14 cellular contexts compared by ENCODE assay signal in the genomic region with DNA sequence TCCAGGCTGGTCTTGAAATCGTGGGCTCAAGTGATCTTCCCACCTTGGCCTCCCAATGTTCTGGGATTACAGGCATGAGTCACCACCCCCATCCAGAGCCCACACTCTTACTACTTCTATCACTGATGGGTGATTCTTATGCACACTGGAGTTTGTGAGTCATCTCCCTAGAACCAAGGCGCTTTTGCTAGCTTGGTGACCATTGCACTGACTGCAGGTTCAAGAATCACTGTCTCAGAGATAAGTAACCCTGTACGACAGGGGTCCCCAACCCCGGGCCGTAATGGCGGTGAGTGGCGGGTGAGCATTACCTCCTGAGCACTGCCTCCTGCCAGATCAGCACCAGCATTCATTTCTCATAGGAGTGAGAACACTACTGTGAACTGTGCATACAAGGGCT.
DNase-seq lines count a peak whose midpoint lies in the region; ATAC-seq and TF ChIP-seq lines count a peak whose summit lies in the region.
"Had no signal": no experiment of that assay in that cellular context is flagged by ENCODE, and none has a peak within 500 bp of the region (broad histone marks: within the 10 kb centered on the region; RNA-seq: fewer than 3 reads in every experiment).

No MANE protein-coding gene starts in this region.

- ATAC-seq in activated T-cell treated with anti-CD3 and anti-CD28 coated beads, Interleukin-2, amount 50 U/mL, for 72 hours (replicated peaks in 1 of 2), result peak; percentile 58 to 70
- ATAC-seq in HG03439 (IDR thresholded peaks at IDR 0.05; ENCODE audit: unreplicated experiment) (no peak), GM21360 (IDR thresholded peaks at IDR 0.05; ENCODE audit: unreplicated experiment) (no peak)

- CTCF ChIA-PET in HEK293 (lab: Yijun Ruan, JAX), result interaction anchor here (1.3 kb wide), 1 partner anchor 11 kb away, joined by 3 read pairs; no protein-coding TSS in a partner anchor

- TF ChIP-seq CTCF in HEK293 (tag by site-specific recombination; IDR thresholded peaks at IDR 0.05) (no peak), adrenal gland (IDR thresholded peaks at IDR 0.05) (no peak)

- H3K36me3 ChIP-seq in HEK293 (ENCODE audit: control insufficient read depth in 2 of 2, insufficient read depth in 1 of 2, low read length in 2 of 2) (no peaks in the 10 kb centered on the region), adrenal gland (replicated peaks in 1 of 2) (no peaks in the 10 kb centered on the region)

- in situ Hi-C loops in ACHN (cut with HindIII; ENCODE audit: low pct_ligation_motif_present, low pct_unique_long_range_greater_than_20kb, low sequenced_read_pairs), result no loop called here

- no peaks in the 10 kb centered on the region for H3K36me3 Mint-ChIP-seq in activated T-cell treated with anti-CD3 and anti-CD28 coated beads, Interleukin-2, amount 50 U/mL, for 72 hours (ENCODE audit: insufficient read depth in 2 of 2)

- H3K4me1 Mint-ChIP-seq in activated T-cell treated with anti-CD3 and anti-CD28 coated beads, Interleukin-2, amount 50 U/mL, for 72 hours (ENCODE audit: low read depth), result no peaks in the 10 kb centered on the region
- H3K4me1 Mint-ChIP-seq: nephron had no signal

- H3K9me3 Mint-ChIP-seq in activated T-cell treated with anti-CD3 and anti-CD28 coated beads, Interleukin-2, amount 50 U/mL, for 72 hours, result no peaks in the 10 kb centered on the region
- H3K9me3 Mint-ChIP-seq: central memory CD8-positive, alpha-beta T cell; nephron had no signal

- no peaks in the 10 kb centered on the region for H3K27me3 Mint-ChIP-seq in activated T-cell treated with anti-CD3 and anti-CD28 coated beads, Interleukin-2, amount 50 U/mL, for 72 hours (ENCODE audit: low read depth)
- H3K27me3 Mint-ChIP-seq: central memory CD8-positive, alpha-beta T cell had no signal

- H3K27me3 ChIP-seq in adrenal gland, result no peaks in the 10 kb centered on the region

- DNase-seq in ACHN, result peak; percentile 14
- DNase-seq in activated T-cell treated with anti-CD3 and anti-CD28 coated beads, Interleukin-2, amount 50 U/mL, for 72 hours, result peak; percentile 57 to 62
- DNase-seq in iris pigment epithelial cell (ENCODE audit: low read depth), result peak; percentile 79
- no peak for DNase-seq in adrenal gland
- no peak for DNase-seq in NCI-H748 treated with DMSO at 0.1 percent for 48 hours (lab: John Stamatoyannopoulos, UW)
- DNase-seq: NCI-H1092 treated with DMSO at 0.1 percent for 48 hours, NCI-H526, small intestine had no signal

- intact Hi-C loops in adrenal gland (cut with DNase I), result no loop called here

- no peak for TF ChIP-seq POLR2A in adrenal gland (IDR thresholded peaks at IDR 0.05)

- no peaks in the 10 kb centered on the region for H3K9me3 ChIP-seq in HEK293 (ENCODE audit: control insufficient read depth, insufficient read depth, low read depth, low read length)
- no peaks in the 10 kb centered on the region for H3K9me3 ChIP-seq in adrenal gland (replicated peaks in 1 of 3)

- peak overlapping the region; percentile 49 for H3K27ac Mint-ChIP-seq in activated T-cell treated with anti-CD3 and anti-CD28 coated beads, Interleukin-2, amount 50 U/mL, for 72 hours
- H3K27ac Mint-ChIP-seq: nephron had no signal

- H3K4me1 ChIP-seq in HEK293 (ENCODE audit: control insufficient read depth, insufficient read depth, low read length) (no peaks in the 10 kb centered on the region), adrenal gland (replicated peaks in 1 of 2) (no peaks in the 10 kb centered on the region)

- POLR2A ChIA-PET in HEK293 (lab: Yijun Ruan, JAX), result no interaction called here

- 80 to 92% (median 87%) methylated on average over 1 to 7 of the region's 7 CpGs for WGBS in adrenal gland, 4 donors

- peak overlapping the region; percentile 34 to 52 for H3K4me3 Mint-ChIP-seq in activated T-cell treated with anti-CD3 and anti-CD28 coated beads, Interleukin-2, amount 50 U/mL, for 72 hours
- H3K4me3 Mint-ChIP-seq: central memory CD8-positive, alpha-beta T cell; nephron had no signal

- no peak overlapping the region for H3K4me3 ChIP-seq in HEK293 (ENCODE audit: low read depth, low read length)
- no peak overlapping the region for H3K4me3 ChIP-seq in adrenal gland

- H3K27ac ChIP-seq in HEK293 (ENCODE audit: extremely low read depth, low read depth, low read length), result no peak overlapping the region
- H3K27ac ChIP-seq in adrenal gland, result no peak overlapping the region
- H3K27ac ChIP-seq: C4-2B had no signal

TF ChIP-seq in HEK293, 187 proteins besides CTCF, POLR2A, EP300 and RAD21 (continues in another document):
- TF ChIP-seq ZNF555 (tag by site-specific recombination; conservative IDR thresholded peaks at IDR 0.05) (no peak), OSR2 (tag by site-specific recombination; IDR thresholded peaks at IDR 0.05) (no peak), ZNF140 (tag by site-specific recombination; IDR thresholded peaks at IDR 0.05) (no peak), YY1 (tag by site-specific recombination; IDR thresholded peaks at IDR 0.05) (no peak), SP2 (tag by site-specific recombination; IDR thresholded peaks at IDR 0.05) (no peak), ZNF654 (tag by site-specific recombination; IDR thresholded peaks at IDR 0.05; ENCODE audit: low read depth) (no peak), ZSCAN18 (tag by site-specific recombination; IDR thresholded peaks at IDR 0.05) (no peak), ZNF792 (tag by site-specific recombination; IDR thresholded peaks at IDR 0.05) (no peak), ZNF521 (tag by site-specific recombination; IDR thresholded peaks at IDR 0.05) (no peak), ZNF701 (tag by site-specific recombination; IDR thresholded peaks at IDR 0.05) (no peak), ZFHX2 (tag by site-specific recombination; conservative IDR thresholded peaks at IDR 0.05) (peak; percentile 64), PRDM1 (tag by site-specific recombination; IDR thresholded peaks at IDR 0.05) (peak; percentile 29; the same call in 1 of the 2 replicates)
- TF ChIP-seq, protein P1, sequence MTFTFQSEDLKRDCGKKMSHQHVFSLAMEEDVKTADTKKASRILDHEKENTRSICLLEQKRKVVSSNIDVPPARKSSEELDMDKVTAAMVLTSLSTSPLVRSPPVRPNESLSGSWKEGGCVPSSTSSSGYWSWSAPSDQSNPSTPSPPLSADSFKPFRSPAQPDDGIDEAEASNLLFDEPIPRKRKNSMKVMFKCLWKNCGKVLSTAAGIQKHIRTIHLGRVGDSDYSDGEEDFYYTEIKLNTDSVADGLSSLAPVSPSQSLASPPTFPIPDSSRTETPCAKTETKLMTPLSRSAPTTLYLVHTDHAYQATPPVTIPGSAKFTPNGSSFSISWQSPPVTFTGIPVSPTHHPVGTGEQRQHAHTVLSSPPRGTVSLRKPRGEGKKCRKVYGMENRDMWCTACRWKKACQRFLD (tag by site-specific recombination; IDR thresholded peaks at IDR 0.05), result no peak
- TF ChIP-seq, protein P2, sequence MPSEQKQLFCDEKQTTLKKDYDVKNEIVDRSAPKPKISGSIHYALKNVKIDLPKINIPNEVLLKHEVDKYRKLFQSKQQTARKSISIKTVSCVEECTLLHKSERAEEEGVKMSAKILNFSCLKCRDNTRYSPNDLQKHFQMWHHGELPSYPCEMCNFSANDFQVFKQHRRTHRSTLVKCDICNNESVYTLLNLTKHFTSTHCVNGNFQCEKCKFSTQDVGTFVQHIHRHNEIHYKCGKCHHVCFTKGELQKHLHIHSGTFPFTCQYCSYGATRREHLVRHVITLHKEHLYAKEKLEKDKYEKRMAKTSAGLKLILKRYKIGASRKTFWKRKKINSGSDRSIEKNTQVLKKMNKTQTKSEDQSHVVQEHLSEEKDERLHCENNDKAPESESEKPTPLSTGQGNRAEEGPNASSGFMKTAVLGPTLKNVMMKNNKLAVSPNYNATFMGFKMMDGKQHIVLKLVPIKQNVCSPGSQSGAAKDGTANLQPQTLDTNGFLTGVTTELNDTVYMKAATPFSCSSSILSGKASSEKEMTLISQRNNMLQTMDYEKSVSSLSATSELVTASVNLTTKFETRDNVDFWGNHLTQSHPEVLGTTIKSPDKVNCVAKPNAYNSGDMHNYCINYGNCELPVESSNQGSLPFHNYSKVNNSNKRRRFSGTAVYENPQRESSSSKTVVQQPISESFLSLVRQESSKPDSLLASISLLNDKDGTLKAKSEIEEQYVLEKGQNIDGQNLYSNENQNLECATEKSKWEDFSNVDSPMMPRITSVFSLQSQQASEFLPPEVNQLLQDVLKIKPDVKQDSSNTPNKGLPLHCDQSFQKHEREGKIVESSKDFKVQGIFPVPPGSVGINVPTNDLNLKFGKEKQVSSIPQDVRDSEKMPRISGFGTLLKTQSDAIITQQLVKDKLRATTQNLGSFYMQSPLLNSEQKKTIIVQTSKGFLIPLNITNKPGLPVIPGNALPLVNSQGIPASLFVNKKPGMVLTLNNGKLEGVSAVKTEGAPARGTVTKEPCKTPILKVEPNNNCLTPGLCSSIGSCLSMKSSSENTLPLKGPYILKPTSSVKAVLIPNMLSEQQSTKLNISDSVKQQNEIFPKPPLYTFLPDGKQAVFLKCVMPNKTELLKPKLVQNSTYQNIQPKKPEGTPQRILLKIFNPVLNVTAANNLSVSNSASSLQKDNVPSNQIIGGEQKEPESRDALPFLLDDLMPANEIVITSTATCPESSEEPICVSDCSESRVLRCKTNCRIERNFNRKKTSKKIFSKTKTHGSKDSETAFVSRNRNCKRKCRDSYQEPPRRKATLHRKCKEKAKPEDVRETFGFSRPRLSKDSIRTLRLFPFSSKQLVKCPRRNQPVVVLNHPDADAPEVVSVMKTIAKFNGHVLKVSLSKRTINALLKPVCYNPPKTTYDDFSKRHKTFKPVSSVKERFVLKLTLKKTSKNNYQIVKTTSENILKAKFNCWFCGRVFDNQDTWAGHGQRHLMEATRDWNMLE (tag by site-specific recombination; conservative IDR thresholded peaks at IDR 0.05; ENCODE audit: low read depth), result no peak

Comparison
In these comparisons a context has a peak if more than half of its experiments do, and no peak if none do; other contexts are left out.
1. DNase-seq: peak in ACHN (single experiment), activated T-cell treated with anti-CD3 and anti-CD28 coated beads, Interleukin-2, amount 50 U/mL, for 72 hours (2 of 2) and iris pigment epithelial cell (single experiment); none in adrenal gland (0 of 7) and NCI-H748 treated with DMSO at 0.1 percent for 48 hours (single experiment).
2. ATAC-seq: peak in activated T-cell treated with anti-CD3 and anti-CD28 coated beads, Interleukin-2, amount 50 U/mL, for 72 hours (2 of 2); none in HG03439 (single experiment) and GM21360 (single experiment).